In the genomic region with DNA sequence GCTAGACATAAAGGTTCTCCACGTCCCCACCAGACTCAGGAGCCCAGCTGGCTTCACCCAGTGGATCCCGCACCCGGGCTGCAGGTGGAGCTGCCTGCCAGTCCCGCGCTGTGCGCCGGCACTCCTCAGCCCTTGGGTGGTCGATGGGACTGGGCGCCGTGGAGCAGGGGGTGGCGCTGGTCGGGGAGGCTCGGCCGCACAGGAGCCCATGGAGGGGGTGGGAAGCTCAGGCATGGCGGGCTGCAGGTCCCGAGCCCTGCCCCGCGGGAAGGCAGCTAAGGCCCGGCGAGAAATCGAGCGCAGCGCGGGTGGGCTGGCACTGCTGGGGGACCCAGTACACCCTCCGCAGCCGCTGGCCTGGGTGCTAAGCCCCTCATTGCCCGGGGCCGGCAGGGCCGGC, we compare ENCODE assay signal across 6 cellular contexts.
A peak's percentile ranks its signal among the peaks of the same experiment; 100 is the strongest.
DNase-seq lines count a peak whose midpoint lies in the region; ATAC-seq and TF ChIP-seq lines count a peak whose summit lies in the region.
"Not testable (repeated sequence)": the region's sequence is repeated elsewhere in the genome, so short reads cannot be mapped to it uniquely, and the experiment has no call there.

No MANE protein-coding gene starts in this region.

- H3K27me3 Mint-ChIP-seq in WTC11 (ENCODE audit: low read depth); endothelial cell (ENCODE audit: unreplicated experiment): not testable (repeated sequence)

- not testable (repeated sequence) for H3K4me3 Mint-ChIP-seq in WTC11
- peak overlapping the region; percentile 59 for H3K4me3 Mint-ChIP-seq in endothelial cell (ENCODE audit: unreplicated experiment)

- H3K4me1 Mint-ChIP-seq in WTC11; endothelial cell (ENCODE audit: unreplicated experiment): not testable (repeated sequence)

- not testable (repeated sequence) for TF ChIP-seq POLR2A in testis (IDR thresholded peaks at IDR 0.05)

- CTCF ChIA-PET in WTC11 (lab: Charles Lee) = interaction anchor here (1.2 kb wide), 1 partner anchor 12 kb away, joined by 3 read pairs; no protein-coding TSS in a partner anchor

- H3K27me3 ChIP-seq in testis = not testable (repeated sequence)

- DNase-seq in ELF-1 (ENCODE audit: low read depth, low spot score) (peak; percentile 23), NCI-H748 (lab: John Stamatoyannopoulos, UW; ENCODE audit: unreplicated experiment) (peak; percentile 3), WTC11 (ENCODE audit: low spot score) (peak; percentile 15)
- DNase-seq in endothelial cell (ENCODE audit: low spot score); fibroblast of villous mesenchyme (ENCODE audit: low read depth); testis: not testable (repeated sequence)

- TF ChIP-seq CTCF in WTC11 (IDR thresholded peaks at IDR 0.05); endothelial cell (IDR thresholded peaks at IDR 0.05; ENCODE audit: unreplicated experiment); fibroblast of villous mesenchyme (IDR thresholded peaks at IDR 0.05; ENCODE audit: insufficient read depth, low read depth, low read length); testis (IDR thresholded peaks at IDR 0.05): not testable (repeated sequence)

- H3K36me3 Mint-ChIP-seq in WTC11 (peaks cover 43% of the 10 kb centered on the region), endothelial cell (ENCODE audit: low read depth, unreplicated experiment) (peaks cover 15% of the 10 kb centered on the region)

- H3K27ac Mint-ChIP-seq in WTC11; endothelial cell (ENCODE audit: unreplicated experiment): not testable (repeated sequence)

- WGBS in testis, 2 donors = 68 to 85% methylated on average over 12 to 28 of the region's 29 CpGs

- POLR2A ChIA-PET in WTC11 (lab: Charles Lee) = not testable (repeated sequence)

- ATAC-seq in WTC11 = not testable (repeated sequence)

- intact Hi-C loops in testis (cut with DNase I; ENCODE audit: low total_unique reads) = not testable (repeated sequence)

- H3K4me1 ChIP-seq in testis = not testable (repeated sequence)

- not testable (repeated sequence) for H3K27ac ChIP-seq in testis

- not testable (repeated sequence) for H3K36me3 ChIP-seq in testis (ENCODE audit: low read depth, missing control alignments)

- not testable (repeated sequence) for H3K9me3 ChIP-seq in testis

- peaks cover 26% of the 10 kb centered on the region for H3K9me3 Mint-ChIP-seq in WTC11
- H3K9me3 Mint-ChIP-seq in endothelial cell (ENCODE audit: unreplicated experiment) = not testable (repeated sequence)

- H3K4me3 ChIP-seq in fibroblast of villous mesenchyme (ENCODE audit: low read depth, low read length) (peak overlapping the region; percentile 33), testis (peak overlapping the region; percentile 18 to 27)
